ENCODE assay signal across 11 cellular contexts in the genomic region with DNA sequence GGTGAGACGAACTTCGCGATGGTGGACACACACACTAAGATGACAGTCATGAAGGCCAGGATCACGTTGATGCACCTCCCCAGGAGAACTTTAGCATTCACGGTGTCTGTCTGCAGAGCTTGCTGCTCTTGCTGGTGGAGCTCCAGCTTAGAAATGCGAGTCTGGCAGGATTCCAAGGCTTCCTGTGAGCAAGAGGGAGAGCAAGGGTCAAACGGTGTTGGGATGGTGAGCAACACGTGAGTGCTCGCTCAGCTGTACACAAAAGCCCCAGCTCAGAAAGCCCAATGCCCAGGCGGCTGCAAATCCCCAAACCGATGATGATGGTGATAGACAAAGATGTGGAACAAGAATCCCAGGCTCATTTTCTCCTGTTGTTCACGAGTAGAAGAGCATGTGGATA.
A peak's percentile ranks its signal among the peaks of the same experiment; 100 is the strongest.
DNase-seq lines count a peak whose midpoint lies in the region; ATAC-seq, FAIRE-seq and TF ChIP-seq lines count a peak whose summit lies in the region.
"Had no signal": no experiment of that assay in that cellular context is flagged by ENCODE, and none has a peak within 500 bp of the region (broad histone marks: within the 10 kb centered on the region; RNA-seq: fewer than 3 reads in every experiment).

No MANE protein-coding gene starts in this region.

- no peak overlapping the region for H3K27ac ChIP-seq in heart left ventricle
- H3K27ac ChIP-seq in right atrium auricular region: no peak overlapping the region
- H3K27ac ChIP-seq in VCaP: peak overlapping the region; percentile 95; the same call in 1 of the 2 replicates
- no peak overlapping the region for H3K27ac ChIP-seq in kidney (ENCODE audit: low read depth in 2 of 2, low read length in 2 of 2)
- no peak overlapping the region for H3K27ac ChIP-seq in uterus
- H3K27ac ChIP-seq: thoracic aorta had no signal

- H3K4me3 ChIP-seq in heart left ventricle: no peak overlapping the region
- no peak overlapping the region for H3K4me3 ChIP-seq in right atrium auricular region
- no peak overlapping the region for H3K4me3 ChIP-seq in kidney (ENCODE audit: low read length in 2 of 2)
- no peak overlapping the region for H3K4me3 ChIP-seq in uterus
- H3K4me3 ChIP-seq: thoracic aorta had no signal

- no peak overlapping the region for H3K9ac ChIP-seq in kidney (ENCODE audit: low read length in 2 of 2)

- H3K27me3 ChIP-seq in heart left ventricle: no peaks in the 10 kb centered on the region
- no peaks in the 10 kb centered on the region for H3K27me3 ChIP-seq in right atrium auricular region
- no peaks in the 10 kb centered on the region for H3K27me3 ChIP-seq in uterus

- TF ChIP-seq POLR2A in heart left ventricle (IDR thresholded peaks at IDR 0.05) (no peak), uterus (IDR thresholded peaks at IDR 0.05) (no peak)

- FAIRE-seq in kidney (lab: Jason Lieb, UNC): no peak

- intact Hi-C loops in heart left ventricle (cut with DNase I): no loop called here
- intact Hi-C loops in kidney (cut with DNase I): no loop called here
- intact Hi-C loops in uterus (cut with DNase I; ENCODE audit: low total_unique reads): no loop called here

- ATAC-seq in heart left ventricle (peak in 2 of 4 donors; percentile 49 to 54), GM19351 (IDR thresholded peaks at IDR 0.05; ENCODE audit: unreplicated experiment) (no peak), HG02798 (IDR thresholded peaks at IDR 0.05; ENCODE audit: poor library complexity, unreplicated experiment) (no peak)
- ATAC-seq: activated CD4-positive, CD25-positive, alpha-beta regulatory T cell treated with anti-CD3 and anti-CD28 coated beads, Interleukin-2, amount 50 U/mL, for 24 hours had no signal

- peak in 4 of 5 donors; percentile 41 to 59 (median 42) for DNase-seq in heart left ventricle
- DNase-seq in right atrium auricular region (ENCODE audit: low spot score): no peak
- peak; percentile 82 for DNase-seq in kidney
- DNase-seq in uterus: peak; percentile 23 to 55
- no peak for DNase-seq in 8988T
- DNase-seq: NCI-H2107 had no signal

- peaks cover 0 to 9% (median 2%) of the 10 kb centered on the region in 12 donors for H3K4me1 ChIP-seq in heart left ventricle
- peaks cover 0 to 8% of the 10 kb centered on the region in 2 donors for H3K4me1 ChIP-seq in right atrium auricular region
- H3K4me1 ChIP-seq in kidney (ENCODE audit: control insufficient read depth in 1 of 2, insufficient read depth in 1 of 2, low read depth in 1 of 2, low read length in 2 of 2): peaks cover 7 to 8% of the 10 kb centered on the region in 2 donors
- H3K4me1 ChIP-seq in uterus: no peaks in the 10 kb centered on the region

- H3K36me3 ChIP-seq in heart left ventricle (peaks cover 0 to 18% (median 2%) of the 10 kb centered on the region in 9 donors), right atrium auricular region (no peaks in the 10 kb centered on the region), kidney (ENCODE audit: control insufficient read depth in 1 of 2, insufficient read depth in 2 of 2, low read length in 2 of 2) (peaks cover 0 to 9% of the 10 kb centered on the region in 2 donors), uterus (no peaks in the 10 kb centered on the region)

- TF ChIP-seq CTCF in heart left ventricle (IDR thresholded peaks at IDR 0.05): no peak
- TF ChIP-seq CTCF in right atrium auricular region (IDR thresholded peaks at IDR 0.05): no peak
- no peak for TF ChIP-seq CTCF in VCaP (conservative IDR thresholded peaks at IDR 0.05)
- no peak for TF ChIP-seq CTCF in kidney (IDR thresholded peaks at IDR 0.05; ENCODE audit: borderline replicate concordance, extremely low read depth, insufficient read depth)
- no peak for TF ChIP-seq CTCF in uterus (IDR thresholded peaks at IDR 0.05)

- WGBS in heart left ventricle, 4 donors: 41 to 51% (median 44%) methylated on average over 12 of the region's 12 CpGs

- H3K9me3 ChIP-seq in heart left ventricle: no peaks in the 10 kb centered on the region
- no peaks in the 10 kb centered on the region for H3K9me3 ChIP-seq in right atrium auricular region
- H3K9me3 ChIP-seq in kidney (ENCODE audit: control insufficient read depth in 1 of 2, low read length in 2 of 2): no peaks in the 10 kb centered on the region
- H3K9me3 ChIP-seq in uterus: no peaks in the 10 kb centered on the region
- H3K9me3 ChIP-seq: thoracic aorta had no signal

Comparison
In these comparisons a context has a peak if more than half of its experiments do, and no peak if none do; other contexts are left out.
1. DNase-seq: peak in heart left ventricle (4 of 5), kidney (single experiment) and uterus (2 of 2); none in right atrium auricular region (single experiment) and 8988T (single experiment).